In genomic region chr6:6319947-6320811, GRCh38 we compare ENCODE assay signal across 11 cellular contexts. TPM values are rescaled to one million over a fixed set of nuclear protein-coding genes. Genes with fewer than 3 reads are reported as not detected.
DNase-seq lines count a peak whose midpoint lies in the region; ATAC-seq and TF ChIP-seq lines count a peak whose summit lies in the region.
"Had no signal": no experiment of that assay in that cellular context is flagged by ENCODE, and none has a peak within 500 bp of the region (broad histone marks: within the 10 kb centered on the region; RNA-seq: fewer than 3 reads in every experiment).

Gene F13A1, minus strand, starts transcription at chr6:6320662. Its CDS starts 1,998 bp downstream, at chr6:6318664.

- H3K9ac ChIP-seq in HUES64 (ENCODE audit: low read depth, low read length): 0 out of 2 replicates have a peak within 1 kb of the TSS, but pooled peaks have one; percentile 25

- H3K36me3 ChIP-seq in HUES64 (ENCODE audit: insufficient read depth, low read length): no peaks in the 10 kb centered on the region
- no peaks in the 10 kb centered on the region for H3K36me3 ChIP-seq in esophagus muscularis mucosa
- H3K36me3 ChIP-seq in MG63: no peaks in the 10 kb centered on the region

- 2% methylated on average over 39 of the region's 39 CpGs for WGBS in HUES64
- 3% methylated on average over 32 of the region's 39 CpGs for WGBS in esophagus muscularis mucosa

- H3K27ac ChIP-seq in HUES64 (ENCODE audit: low read depth, low read length) (no peak within 1 kb of the TSS), esophagus muscularis mucosa (replicated peaks in 1 of 4) (peak within 1 kb of the TSS in 3 of 4 donors; percentile 15 to 39 (median 18))
- H3K27ac ChIP-seq: SK-N-MC had no signal

- H3K36me3 Mint-ChIP-seq in CD14-positive monocyte (peaks cover 6 to 9% of the 10 kb centered on the region in 2 donors), nephron progenitor cell (ENCODE audit: low read depth) (no peaks in the 10 kb centered on the region)
- H3K36me3 Mint-ChIP-seq: natural killer cell treated with Interleukin-12 subunit alpha and Interleukin-12 subunit beta and Interleukin-15 and Interleukin-18, amount 100 ng/mL, for 72 hours had no signal

- no peak for TF ChIP-seq POLR2A in esophagus muscularis mucosa (IDR thresholded peaks at IDR 0.05; ENCODE audit: low read depth)

- peaks cover 4 to 7% (median 6%) of the 10 kb centered on the region in 3 donors for H3K27me3 Mint-ChIP-seq in CD14-positive monocyte (ENCODE audit: low read depth in 3 of 3)
- H3K27me3 Mint-ChIP-seq in nephron progenitor cell (ENCODE audit: low read depth, poor library complexity): peaks cover 88% of the 10 kb centered on the region

- H3K27me3 ChIP-seq in HUES64 (ENCODE audit: insufficient read depth, low read length) (peaks cover 33% of the 10 kb centered on the region), esophagus muscularis mucosa (peaks cover 0 to 63% (median 2%) of the 10 kb centered on the region in 4 donors), MG63 (no peaks in the 10 kb centered on the region; the same call in 1 of the 2 replicates)

- DNase-seq in CD14-positive monocyte (ENCODE audit: low spot score) (peak; percentile 58), esophagus muscularis mucosa (ENCODE audit: extremely low spot score) (peak; percentile 74), nephron progenitor cell (peak; percentile 30), MG63 (no peak)
- DNase-seq in activated naive CD4-positive, alpha-beta T cell treated with Interleukin-2 at 50 U/mL for 16 hours: no peak
- DNase-seq: Caco-2 had no signal

- H3K9me3 ChIP-seq in HUES64 (ENCODE audit: insufficient read depth, low read depth, low read length) (no peaks in the 10 kb centered on the region), esophagus muscularis mucosa (no peaks in the 10 kb centered on the region), MG63 (no peaks in the 10 kb centered on the region)
- H3K9me3 ChIP-seq: Caco-2 had no signal

- H3K4me1 ChIP-seq in HUES64 (ENCODE audit: insufficient read depth, low read length) (peaks cover 8% of the 10 kb centered on the region; the same call in 1 of the 2 replicates), esophagus muscularis mucosa (peaks cover 0 to 16% (median 4%) of the 10 kb centered on the region in 4 donors)
- H3K4me1 ChIP-seq: Caco-2 had no signal

- H3K4me3 Mint-ChIP-seq in CD14-positive monocyte: peak within 1 kb of the TSS; percentile 79 to 94
- H3K4me3 Mint-ChIP-seq in nephron progenitor cell: peak within 1 kb of the TSS; percentile 28
- H3K4me3 Mint-ChIP-seq: natural killer cell treated with Interleukin-12 subunit alpha and Interleukin-12 subunit beta and Interleukin-15 and Interleukin-18, amount 100 ng/mL, for 72 hours had no signal

- H3K4me3 ChIP-seq in HUES64 (ENCODE audit: low read length) (peak within 1 kb of the TSS; percentile 58), esophagus muscularis mucosa (peak within 1 kb of the TSS; percentile 34 to 46 (median 35)), MG63 (no peak within 1 kb of the TSS)
- H3K4me3 ChIP-seq: SK-N-MC had no signal

- peaks cover 49% of the 10 kb centered on the region for H3K4me1 Mint-ChIP-seq in CD14-positive monocyte
- H3K4me1 Mint-ChIP-seq in nephron progenitor cell: peaks cover 10% of the 10 kb centered on the region

- TF ChIP-seq EP300 in esophagus muscularis mucosa (IDR thresholded peaks at IDR 0.05): no peak

- peak within 1 kb of the TSS in 5 of 7 donors; percentile 50 to 85 (median 77) for H3K27ac Mint-ChIP-seq in CD14-positive monocyte
- H3K27ac Mint-ChIP-seq in nephron progenitor cell: no peak within 1 kb of the TSS
- H3K27ac Mint-ChIP-seq: natural killer cell treated with Interleukin-12 subunit alpha and Interleukin-12 subunit beta and Interleukin-15 and Interleukin-18, amount 100 ng/mL, for 72 hours had no signal

- no peak for ATAC-seq in GM18909 (IDR thresholded peaks at IDR 0.05; ENCODE audit: poor library complexity, unreplicated experiment)
- no peak for ATAC-seq in HG02798 (IDR thresholded peaks at IDR 0.05; ENCODE audit: poor library complexity, unreplicated experiment)

- intact Hi-C loops in CD14-positive monocyte (cut with micrococcal nuclease): no loop called here
- intact Hi-C loops in esophagus muscularis mucosa (cut with DNase I): loop anchor here (10.0 kb wide), 1 partner anchor 855 kb away; no protein-coding TSS in a partner anchor

- no peak for TF ChIP-seq CTCF in CD14-positive monocyte (IDR thresholded peaks at IDR 0.05)
- TF ChIP-seq CTCF in esophagus muscularis mucosa (IDR thresholded peaks at IDR 0.05): no peak
- no peak for TF ChIP-seq CTCF in nephron progenitor cell (IDR thresholded peaks at IDR 0.05)

- peaks cover 0 to 4% (median 0%) of the 10 kb centered on the region in 7 donors for H3K9me3 Mint-ChIP-seq in CD14-positive monocyte
- H3K9me3 Mint-ChIP-seq in nephron progenitor cell: no peaks in the 10 kb centered on the region
- H3K9me3 Mint-ChIP-seq: natural killer cell treated with Interleukin-12 subunit alpha and Interleukin-12 subunit beta and Interleukin-15 and Interleukin-18, amount 100 ng/mL, for 72 hours had no signal

RNA-seq across cellular contexts. Expression of gene F13A1, which starts in this region (rescaled TPM):
- polyA plus RNA-seq in CD14-positive monocyte: 100 to 1,000 TPM; 105 to 136 TPM
- polyA plus RNA-seq in HUES64 (2013, experiment 1 of 2): 1.3 TPM
- polyA plus RNA-seq in HUES64 (2013, experiment 2 of 2): 1.9 TPM
- 100 to 1,000 TPM in 2 of 4 donors, 10 to 100 TPM in 2; 63.6 to 173 (median 101) TPM for total RNA-seq in esophagus muscularis mucosa
- not detected in 2 replicates for total RNA-seq in MG63 (2014; rRNA removed; shearing (Covaris generic); ENCODE audit: low replicate concordance)
- total RNA-seq: Caco-2; natural killer cell treated with Interleukin-12 subunit alpha and Interleukin-12 subunit beta and Interleukin-15 and Interleukin-18, amount 100 ng/mL, for 72 hours had no signal

Comparison
In these comparisons a context has a peak if more than half of its experiments do, and no peak if none do; other contexts are left out.
1. RNA of gene F13A1 (total RNA-seq): 63.6 to 173 TPM in esophagus muscularis mucosa; not detected in MG63; every median in the first group is over 10 times any median in the second.
2. DNase-seq: peak in CD14-positive monocyte (single experiment), esophagus muscularis mucosa (single experiment) and nephron progenitor cell (single experiment); none in activated naive CD4-positive, alpha-beta T cell treated with Interleukin-2 at 50 U/mL for 16 hours (single experiment) and MG63 (single experiment).